In the genomic region with DNA sequence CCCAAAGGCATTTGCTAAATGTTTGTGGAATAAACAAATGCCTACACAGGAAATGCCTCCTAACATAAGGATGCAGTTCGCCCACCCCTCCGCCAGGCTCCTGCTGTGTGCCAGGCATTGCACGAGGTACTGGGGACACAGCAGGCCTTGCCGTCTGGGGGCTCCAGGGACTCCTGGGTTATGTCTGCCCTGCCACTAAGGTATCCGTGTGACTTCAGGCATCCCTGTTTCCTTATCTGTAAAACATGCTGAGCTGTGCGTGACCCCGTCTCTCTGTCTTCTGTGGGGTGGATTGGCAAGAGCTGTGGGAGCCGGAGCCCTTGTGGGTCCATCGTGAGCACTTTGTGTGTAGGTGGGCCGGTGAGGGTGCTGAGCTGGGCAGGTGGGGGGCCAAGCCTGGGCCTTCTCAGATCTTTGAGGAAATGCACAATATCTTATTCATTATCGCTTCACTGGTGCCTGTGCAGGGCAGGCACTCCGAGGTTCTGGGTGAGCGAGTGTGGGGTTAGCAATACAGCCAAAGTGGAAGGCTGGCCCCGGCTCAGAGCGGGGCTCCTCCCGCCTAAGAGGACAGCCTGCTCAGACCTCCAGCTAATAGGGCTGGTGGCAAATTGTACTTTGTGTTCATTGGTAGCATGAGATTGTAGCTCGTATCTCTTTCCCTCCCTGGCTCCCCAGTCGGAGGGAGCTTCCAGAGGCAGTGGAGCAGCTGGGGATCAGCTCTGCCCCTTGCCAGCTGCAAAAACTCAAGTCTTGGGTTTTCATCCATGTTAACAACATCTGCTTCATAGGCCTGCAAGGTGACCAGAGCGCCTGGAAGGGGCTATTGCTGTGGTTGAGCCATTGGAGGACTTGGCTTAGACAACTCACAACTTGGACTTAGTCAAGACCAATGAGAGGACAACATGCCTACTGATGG, we compare ENCODE assay signal across 1 cellular context.
TF ChIP-seq lines count a peak whose summit lies in the region.

No MANE protein-coding gene starts in this region.

TF ChIP-seq in IMR-90, 13 proteins besides CTCF, POLR2A, EP300 and RAD21 (continued from another document):
- TF ChIP-seq, protein P1, sequence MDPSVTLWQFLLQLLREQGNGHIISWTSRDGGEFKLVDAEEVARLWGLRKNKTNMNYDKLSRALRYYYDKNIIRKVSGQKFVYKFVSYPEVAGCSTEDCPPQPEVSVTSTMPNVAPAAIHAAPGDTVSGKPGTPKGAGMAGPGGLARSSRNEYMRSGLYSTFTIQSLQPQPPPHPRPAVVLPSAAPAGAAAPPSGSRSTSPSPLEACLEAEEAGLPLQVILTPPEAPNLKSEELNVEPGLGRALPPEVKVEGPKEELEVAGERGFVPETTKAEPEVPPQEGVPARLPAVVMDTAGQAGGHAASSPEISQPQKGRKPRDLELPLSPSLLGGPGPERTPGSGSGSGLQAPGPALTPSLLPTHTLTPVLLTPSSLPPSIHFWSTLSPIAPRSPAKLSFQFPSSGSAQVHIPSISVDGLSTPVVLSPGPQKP (IDR thresholded peaks at IDR 0.05; ENCODE audit: borderline replicate concordance, low read depth, low read length), result no peak
- no peak for TF ChIP-seq CHD1 (IDR thresholded peaks at IDR 0.05; ENCODE audit: low read depth, low read length)
- TF ChIP-seq RCOR1 (IDR thresholded peaks at IDR 0.05; ENCODE audit: insufficient replicate concordance, low read length), result no peak
- TF ChIP-seq BHLHE40 (IDR thresholded peaks at IDR 0.05; ENCODE audit: low read depth, low read length), result no peak
- TF ChIP-seq RFX5 (IDR thresholded peaks at IDR 0.05; ENCODE audit: low read depth, low read length), result no peak
- no peak for TF ChIP-seq NFE2L2 (IDR thresholded peaks at IDR 0.05; ENCODE audit: low read depth, low read length)
